Comparison of ENCODE assay signal across 8 cellular contexts in the genomic region with DNA sequence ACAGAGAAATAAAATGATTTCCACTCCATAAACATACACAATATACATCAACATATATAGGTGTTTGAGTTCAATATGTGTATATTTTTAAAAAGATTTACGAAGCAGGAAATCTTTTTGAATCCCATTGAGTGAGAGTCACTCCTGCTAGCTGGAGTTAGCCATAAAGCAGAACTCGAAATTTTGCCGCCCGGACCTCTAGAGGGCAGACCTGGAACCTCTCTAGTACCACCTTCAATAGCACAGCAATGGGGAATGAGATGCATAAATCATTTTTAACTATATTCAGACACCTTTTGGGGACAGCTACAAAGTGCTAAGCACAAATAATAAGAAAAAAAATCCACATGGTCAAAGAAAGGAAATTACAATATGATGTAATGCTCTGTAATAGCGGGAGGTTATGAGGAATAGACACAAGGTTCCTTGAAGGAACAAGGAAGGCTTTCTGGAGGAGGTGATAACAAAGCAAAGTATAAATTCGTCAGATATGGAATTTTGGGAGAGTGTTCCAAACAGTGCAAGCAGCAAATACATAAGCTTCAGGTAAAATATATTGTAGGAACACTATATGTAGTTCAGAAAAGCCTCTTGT.
DNase-seq lines count a peak whose midpoint lies in the region; ATAC-seq, FAIRE-seq and TF ChIP-seq lines count a peak whose summit lies in the region.

No MANE protein-coding gene starts in this region.

- H2BK20ac ChIP-seq in H1 (ENCODE audit: low read length), result no peak overlapping the region

- H2BK5ac ChIP-seq in H1 (ENCODE audit: low read depth, low read length) (no peak overlapping the region), neuronal stem cell (ENCODE audit: low read length) (no peak overlapping the region)

- H3K79me1 ChIP-seq in H1 (ENCODE audit: low read depth, low read length), result no peaks in the 10 kb centered on the region
- no peaks in the 10 kb centered on the region for H3K79me1 ChIP-seq in neuronal stem cell (ENCODE audit: low read depth, low read length)

- ATAC-seq in GM18517 (IDR thresholded peaks at IDR 0.05; ENCODE audit: unreplicated experiment) (peak; percentile 87), HG03025 (IDR thresholded peaks at IDR 0.05; ENCODE audit: low FRiP score, unreplicated experiment) (peak; percentile 89)
- no peak for ATAC-seq in stimulated activated naive CD8-positive, alpha-beta T cell treated with anti-CD3 and anti-CD28 coated beads, Interleukin-15, amount 100 ng/mL, for 72 hours

- TF ChIP-seq POLR2A in H1 (IDR thresholded peaks at IDR 0.05; ENCODE audit: control extremely low read depth in 1 of 2, low read depth in 2 of 2, low read length in 2 of 2), result no peak

- DNase-seq in AG20443 (ENCODE audit: low spot score), result peak; percentile 54
- DNase-seq in NCI-H748 (lab: John Stamatoyannopoulos, UW; ENCODE audit: unreplicated experiment), result peak; percentile 77
- peak; percentile 5 to 55 for DNase-seq in H1 (ENCODE audit: low read depth in 1 of 2, low spot score in 2 of 2)
- peak; percentile 15 for DNase-seq in neuronal stem cell (ENCODE audit: low spot score)
- no peak for DNase-seq in stimulated activated naive CD8-positive, alpha-beta T cell treated with anti-CD3 and anti-CD28 coated beads, Interleukin-15, amount 100 ng/mL, for 72 hours
- DNase-seq in posterior vena cava (ENCODE audit: low spot score), result no peak

- H3K4me2 ChIP-seq in H1 (ENCODE audit: insufficient read depth in 1 of 2, low read depth in 2 of 2, low read length in 2 of 2) (no peak overlapping the region), neuronal stem cell (ENCODE audit: insufficient read depth, low read length, poor library complexity, severe bottlenecking) (no peak overlapping the region)

- no peaks in the 10 kb centered on the region for H3K79me2 ChIP-seq in H1 (ENCODE audit: control insufficient read depth in 1 of 2, insufficient read depth in 2 of 2, low read length in 2 of 2)

- H3K4ac ChIP-seq in H1 (replicated peaks; ENCODE audit: insufficient read length, low read depth, low read length) (no peak overlapping the region), neuronal stem cell (ENCODE audit: low read length) (no peak overlapping the region)

- H3K4me3 ChIP-seq in H1 (ENCODE audit: extremely low read depth in 1 of 4, insufficient read depth in 2 of 4, low read depth in 3 of 4, low read length in 4 of 4) (no peak overlapping the region), neuronal stem cell (ENCODE audit: low read length in 2 of 2) (no peak overlapping the region)

- no peak overlapping the region for H2BK120ac ChIP-seq in H1 (replicated peaks; ENCODE audit: low read depth, low read length)
- H2BK120ac ChIP-seq in neuronal stem cell (ENCODE audit: low read depth, low read length), result no peak overlapping the region

- intact Hi-C loops in posterior vena cava (cut with DNase I), result no loop called here

- H3K23me2 ChIP-seq in H1 (ENCODE audit: low read depth, low read length), result no peaks in the 10 kb centered on the region

- POLR2A ChIA-PET in H1 (lab: Charles Lee; ENCODE audit: partially characterized antibody), result no interaction called here

- no peak overlapping the region for H3K4me3 Mint-ChIP-seq in stimulated activated naive CD8-positive, alpha-beta T cell treated with anti-CD3 and anti-CD28 coated beads, Interleukin-15, amount 100 ng/mL, for 72 hours

- no peak overlapping the region for H3K56ac ChIP-seq in H1 (replicated peaks; ENCODE audit: insufficient read length, low read depth, low read length)

- no peaks in the 10 kb centered on the region for H3K36me3 ChIP-seq in H1 (ENCODE audit: control insufficient read depth in 2 of 4, insufficient read depth in 4 of 4, low read length in 3 of 4)
- H3K36me3 ChIP-seq in neuronal stem cell (replicated peaks in 1 of 2; ENCODE audit: control insufficient read depth in 2 of 2, insufficient read depth in 2 of 2, low read length in 2 of 2), result no peaks in the 10 kb centered on the region

- H2AFZ ChIP-seq in H1 (ENCODE audit: low read length) (no peak overlapping the region), neuronal stem cell (ENCODE audit: low read length) (no peak overlapping the region)

- no peak overlapping the region for H4K91ac ChIP-seq in H1 (replicated peaks; ENCODE audit: insufficient read length, low read length)
- H4K91ac ChIP-seq in neuronal stem cell (ENCODE audit: low read depth, low read length, poor library complexity), result no peak overlapping the region

- FAIRE-seq in H1 (lab: Jason Lieb, UNC), result no peak

- H3K9me3 ChIP-seq in H1 (ENCODE audit: insufficient read depth in 2 of 2, low read depth in 1 of 2, low read length in 1 of 2) (no peaks in the 10 kb centered on the region), neuronal stem cell (replicated peaks in 1 of 2; ENCODE audit: control insufficient read depth in 2 of 2, insufficient read depth in 1 of 2, low read depth in 1 of 2, low read length in 2 of 2) (no peaks in the 10 kb centered on the region)

- CTCF ChIA-PET in H1 (lab: Charles Lee; ENCODE audit: partially characterized antibody), result interaction anchor here (0.6 to 3.2 kb wide), 41 partner anchors 10 to 562 kb away, joined by 3 to 21 read pairs (median 3); no protein-coding TSS in a partner anchor

- no peak overlapping the region for H2BK15ac ChIP-seq in H1 (ENCODE audit: low read length)
- no peak overlapping the region for H2BK15ac ChIP-seq in neuronal stem cell (ENCODE audit: low read length)

- TF ChIP-seq RAD21 in H1 (IDR thresholded peaks at IDR 0.05 in 1 of 2, conservative IDR thresholded peaks at IDR 0.05 in 1 of 2; ENCODE audit: low read depth in 2 of 2, low read length in 2 of 2), result peak; percentile 56 to 69

- peaks cover 0 to 3% of the 10 kb centered on the region in 2 donors for H3K9me3 Mint-ChIP-seq in stimulated activated naive CD8-positive, alpha-beta T cell treated with anti-CD3 and anti-CD28 coated beads, Interleukin-15, amount 100 ng/mL, for 72 hours

- H2AK5ac ChIP-seq in H1 (ENCODE audit: low read depth, low read length) (no peak overlapping the region), neuronal stem cell (ENCODE audit: low read depth, low read length) (no peak overlapping the region)

- H3K14ac ChIP-seq in H1 (ENCODE audit: insufficient read length) (no peak overlapping the region), neuronal stem cell (ENCODE audit: low read length) (no peak overlapping the region)

- H3K27me3 Mint-ChIP-seq in stimulated activated naive CD8-positive, alpha-beta T cell treated with anti-CD3 and anti-CD28 coated beads, Interleukin-15, amount 100 ng/mL, for 72 hours, result no peaks in the 10 kb centered on the region

- WGBS in H1 (ENCODE audit: extremely low coverage in 1 of 2, insufficient coverage in 1 of 2, insufficient read length in 1 of 2, insufficient replicate concordance in 2 of 2, low coverage in 1 of 2, low lambda C conversion rate in 2 of 2, missing lambda C conversion rate in 1 of 2), 2 experiments, result 45% methylated on average over 6 of the region's 6 CpGs; no CpG with 5 or more reads in 1 of the 2 experiments
- no CpG with 5 or more reads among the region's 6 CpGs for WGBS in neuronal stem cell (ENCODE audit: extremely low coverage in 2 of 2, insufficient read length in 2 of 2, insufficient replicate concordance in 1 of 2), 2 donors

- H4K8ac ChIP-seq in H1 (ENCODE audit: extremely low read depth, insufficient read depth, low read length), result no peak overlapping the region
- no peak overlapping the region for H4K8ac ChIP-seq in neuronal stem cell (ENCODE audit: low read depth, low read length)

- H3K9ac ChIP-seq in H1 (replicated peaks in 1 of 4; ENCODE audit: extremely low read depth in 1 of 4, low read depth in 3 of 4, low read length in 3 of 4) (no peak overlapping the region), neuronal stem cell (ENCODE audit: low read depth, low read length, poor library complexity) (no peak overlapping the region)

- no peak for TF ChIP-seq EP300 in H1 (IDR thresholded peaks at IDR 0.05; ENCODE audit: borderline replicate concordance in 1 of 2, low read depth in 2 of 2, low read length in 2 of 2)

- H3K4me1 ChIP-seq in H1 (replicated peaks in 1 of 4; ENCODE audit: control insufficient read depth in 3 of 4, insufficient read depth in 4 of 4, low read length in 3 of 4) (no peaks in the 10 kb centered on the region), neuronal stem cell (ENCODE audit: control insufficient read depth in 2 of 2, insufficient read depth in 1 of 2, low read depth in 1 of 2, low read length in 2 of 2) (no peaks in the 10 kb centered on the region)

- H3K18ac ChIP-seq in H1 (ENCODE audit: extremely low read depth, low read length), result no peak overlapping the region
- H3K18ac ChIP-seq in neuronal stem cell (ENCODE audit: low read length), result no peak overlapping the region

- H3K27me3 ChIP-seq in H1 (replicated peaks in 1 of 4; ENCODE audit: control insufficient read depth in 3 of 4, extremely low read depth in 1 of 4, insufficient read depth in 3 of 4, low read length in 3 of 4) (no peaks in the 10 kb centered on the region), neuronal stem cell (ENCODE audit: control insufficient read depth in 3 of 3, insufficient read depth in 3 of 3, low read depth in 1 of 3, low read length in 3 of 3) (no peaks in the 10 kb centered on the region)

- H2BK12ac ChIP-seq in H1 (ENCODE audit: low read depth, low read length), result no peak overlapping the region
- H2BK12ac ChIP-seq in neuronal stem cell (ENCODE audit: low read length), result no peak overlapping the region

- H3K23ac ChIP-seq in H1 (ENCODE audit: insufficient read length), result no peak overlapping the region
- H3K23ac ChIP-seq in neuronal stem cell (ENCODE audit: low read depth, low read length, poor library complexity), result no peak overlapping the region

- peak; percentile 49 to 58 (median 50); a peak in 3 of 4 replicates for TF ChIP-seq CTCF in H1 (IDR thresholded peaks at IDR 0.05; ENCODE audit: control extremely low read depth in 1 of 3, insufficient read depth in 1 of 3, low read depth in 1 of 3, low read length in 3 of 3)

- no peaks in the 10 kb centered on the region for H3K4me1 Mint-ChIP-seq in stimulated activated naive CD8-positive, alpha-beta T cell treated with anti-CD3 and anti-CD28 coated beads, Interleukin-15, amount 100 ng/mL, for 72 hours

- no peaks in the 10 kb centered on the region for H4K20me1 ChIP-seq in H1 (replicated peaks in 1 of 2; ENCODE audit: control insufficient read depth in 1 of 2, insufficient read depth in 2 of 2, low read length in 2 of 2)

- no peak overlapping the region for H4K5ac ChIP-seq in H1 (ENCODE audit: insufficient read length, low read depth, low read length)

- no peak overlapping the region for H3K27ac Mint-ChIP-seq in stimulated activated naive CD8-positive, alpha-beta T cell treated with anti-CD3 and anti-CD28 coated beads, Interleukin-15, amount 100 ng/mL, for 72 hours

- no peak overlapping the region for H3K27ac ChIP-seq in H1 (ENCODE audit: low read depth, low read length)
- no peak overlapping the region for H3K27ac ChIP-seq in neuronal stem cell (replicated peaks; ENCODE audit: low read length)

TF ChIP-seq in H1, 55 proteins besides CTCF, POLR2A, EP300 and RAD21 (continues in another document):
- no peak for TF ChIP-seq TAF1 (IDR thresholded peaks at IDR 0.05; ENCODE audit: low read depth, low read length)
- no peak for TF ChIP-seq POU5F1 (IDR thresholded peaks at IDR 0.05; ENCODE audit: low read depth, low read length)
- TF ChIP-seq CBX5 (IDR thresholded peaks at IDR 0.05; ENCODE audit: low read depth, low read length), result no peak
- no peak for TF ChIP-seq KDM5A (IDR thresholded peaks at IDR 0.05; ENCODE audit: low read length)
- no peak for TF ChIP-seq POLR2AphosphoS5 (IDR thresholded peaks at IDR 0.05; ENCODE audit: low read depth, low read length)
- TF ChIP-seq ASH2L (IDR thresholded peaks at IDR 0.05; ENCODE audit: low read length), result no peak

Comparison
In these comparisons a context has a peak if more than half of its experiments do, and no peak if none do; other contexts are left out.
1. DNase-seq: peak in AG20443 (single experiment), NCI-H748 (single experiment), H1 (2 of 2) and neuronal stem cell (single experiment); none in stimulated activated naive CD8-positive, alpha-beta T cell treated with anti-CD3 and anti-CD28 coated beads, Interleukin-15, amount 100 ng/mL, for 72 hours (0 of 2) and posterior vena cava (single experiment).